In genomic region chr3:61955483-61955882, GRCh38 we compare ENCODE assay signal across 20 cellular contexts.
DNase-seq lines count a peak whose midpoint lies in the region; ATAC-seq, FAIRE-seq and TF ChIP-seq lines count a peak whose summit lies in the region.
"Had no signal": no experiment of that assay in that cellular context is flagged by ENCODE, and none has a peak within 500 bp of the region (broad histone marks: within the 10 kb centered on the region; RNA-seq: fewer than 3 reads in every experiment).

No MANE protein-coding gene starts in this region.

- FAIRE-seq in kidney (lab: Jason Lieb, UNC) = peak; percentile 30
- FAIRE-seq: A204.1, D721Med, H54 had no signal

- peak; percentile 45 for ATAC-seq in body of pancreas
- no peak for ATAC-seq in CD8-positive, alpha-beta T cell

- H3K36me3 ChIP-seq in ACC112 (ENCODE audit: insufficient read depth, low read length) = no peaks in the 10 kb centered on the region
- no peaks in the 10 kb centered on the region for H3K36me3 ChIP-seq in body of pancreas (replicated peaks in 1 of 2; ENCODE audit: insufficient read depth in 1 of 2, low read depth in 2 of 2)
- no peaks in the 10 kb centered on the region for H3K36me3 ChIP-seq in kidney (ENCODE audit: control insufficient read depth in 1 of 2, insufficient read depth in 2 of 2, low read length in 2 of 2)
- no peaks in the 10 kb centered on the region for H3K36me3 ChIP-seq in adrenal gland (replicated peaks in 1 of 2)
- H3K36me3 ChIP-seq in CD8-positive, alpha-beta T cell (ENCODE audit: insufficient read depth, low read length) = no peaks in the 10 kb centered on the region
- H3K36me3 ChIP-seq: BLaER1 had no signal

- TF ChIP-seq CTCF in body of pancreas (IDR thresholded peaks at IDR 0.05) = no peak
- no peak for TF ChIP-seq CTCF in kidney (IDR thresholded peaks at IDR 0.05; ENCODE audit: borderline replicate concordance, extremely low read depth, insufficient read depth)
- TF ChIP-seq CTCF in adrenal gland (IDR thresholded peaks at IDR 0.05) = no peak
- TF ChIP-seq CTCF in CD8-positive, alpha-beta T cell (IDR thresholded peaks at IDR 0.05) = no peak

- no peaks in the 10 kb centered on the region for H3K27me3 ChIP-seq in ACC112 (ENCODE audit: insufficient read depth, low read length)
- no peaks in the 10 kb centered on the region for H3K27me3 ChIP-seq in body of pancreas
- no peaks in the 10 kb centered on the region for H3K27me3 ChIP-seq in adrenal gland
- H3K27me3 ChIP-seq in CD8-positive, alpha-beta T cell (ENCODE audit: insufficient read depth, low read length) = no peaks in the 10 kb centered on the region
- H3K27me3 ChIP-seq: BLaER1 had no signal

- no peak overlapping the region for H3K27ac Mint-ChIP-seq in CD8-positive, alpha-beta T cell
- H3K27ac Mint-ChIP-seq: CD8-positive, alpha-beta memory T cell had no signal

- H3K4me3 ChIP-seq in ACC112 (ENCODE audit: low read depth, low read length) = peak overlapping the region; percentile 61
- no peak overlapping the region for H3K4me3 ChIP-seq in body of pancreas
- H3K4me3 ChIP-seq in kidney (ENCODE audit: low read length in 2 of 2) = no peak overlapping the region
- no peak overlapping the region for H3K4me3 ChIP-seq in adrenal gland
- H3K4me3 ChIP-seq in CD8-positive, alpha-beta T cell (ENCODE audit: low read depth, low read length) = no peak overlapping the region
- H3K4me3 ChIP-seq: BLaER1 had no signal

- no peak overlapping the region for H3K4me3 Mint-ChIP-seq in CD8-positive, alpha-beta T cell
- H3K4me3 Mint-ChIP-seq: CD8-positive, alpha-beta memory T cell had no signal

- no peaks in the 10 kb centered on the region for H3K4me1 Mint-ChIP-seq in CD8-positive, alpha-beta T cell (ENCODE audit: low read depth)
- H3K4me1 Mint-ChIP-seq: CD8-positive, alpha-beta memory T cell had no signal

- POLR2A ChIA-PET in CD8-positive, alpha-beta T cell (lab: Charles Lee) = no interaction called here

- no peak overlapping the region for H2AFZ ChIP-seq in ACC112 (ENCODE audit: low read length, unreplicated experiment)

- intact Hi-C loops in body of pancreas (cut with DNase I) (no loop called here), kidney (cut with DNase I) (no loop called here), adrenal gland (cut with DNase I) (no loop called here)
- intact Hi-C loops in CD8-positive, alpha-beta T cell (cut with DNase I, micrococcal nuclease) = no loop called here

- H3K9ac ChIP-seq in kidney (ENCODE audit: low read length in 2 of 2) = no peak overlapping the region
- H3K9ac ChIP-seq: BLaER1 had no signal

- no peak for DNase-seq in body of pancreas
- no peak for DNase-seq in kidney
- DNase-seq in renal cortical epithelial cell (ENCODE audit: low read depth) = peak; percentile 59
- no peak for DNase-seq in adrenal gland
- DNase-seq in CD8-positive, alpha-beta T cell = no peak
- DNase-seq in caudate nucleus (lab: John Stamatoyannopoulos, UW) = no peak
- DNase-seq in 8988T = no peak
- DNase-seq: CD8-positive, alpha-beta memory T cell; DMS79; KBM-7; NCI-H1694 treated with DMSO at 0.1 percent for 48 hours; NCI-H82; OCI-M1; RPMI8226; SHP77 treated with DMSO at 0.1 percent for 48 hours had no signal

- H3K36me3 Mint-ChIP-seq in CD8-positive, alpha-beta T cell = no peaks in the 10 kb centered on the region
- H3K36me3 Mint-ChIP-seq: CD8-positive, alpha-beta memory T cell had no signal

- CTCF ChIA-PET in CD8-positive, alpha-beta T cell (lab: Charles Lee) = no interaction called here

- no peaks in the 10 kb centered on the region for H3K9me3 ChIP-seq in body of pancreas
- H3K9me3 ChIP-seq in kidney (ENCODE audit: control insufficient read depth in 1 of 2, low read length in 2 of 2) = no peaks in the 10 kb centered on the region
- H3K9me3 ChIP-seq in adrenal gland (replicated peaks in 1 of 3) = no peaks in the 10 kb centered on the region
- no peaks in the 10 kb centered on the region for H3K9me3 ChIP-seq in CD8-positive, alpha-beta T cell (ENCODE audit: low read length)
- H3K9me3 ChIP-seq: BLaER1 had no signal

- H3K27me3 Mint-ChIP-seq in CD8-positive, alpha-beta T cell (ENCODE audit: low read depth) = peaks cover 3% of the 10 kb centered on the region
- H3K27me3 Mint-ChIP-seq: CD8-positive, alpha-beta memory T cell had no signal

- H3K9me3 Mint-ChIP-seq in CD8-positive, alpha-beta T cell = no peaks in the 10 kb centered on the region

- TF ChIP-seq POLR2A in body of pancreas (IDR thresholded peaks at IDR 0.05) (no peak), adrenal gland (IDR thresholded peaks at IDR 0.05) (no peak)

- H3K27ac ChIP-seq in ACC112 (ENCODE audit: low read depth, low read length) = peak overlapping the region; percentile 91
- peak overlapping the region in 2 of 4 donors; percentile 46 to 54 for H3K27ac ChIP-seq in body of pancreas
- H3K27ac ChIP-seq in kidney (ENCODE audit: low read depth in 2 of 2, low read length in 2 of 2) = no peak overlapping the region
- no peak overlapping the region for H3K27ac ChIP-seq in adrenal gland
- H3K27ac ChIP-seq in CD8-positive, alpha-beta T cell (ENCODE audit: low read depth, low read length) = no peak overlapping the region
- no peak overlapping the region for H3K27ac ChIP-seq in caudate nucleus (ENCODE audit: low read depth, low read length)
- H3K27ac ChIP-seq: BLaER1 had no signal

- H3K4me1 ChIP-seq in ACC112 (ENCODE audit: control insufficient read depth, insufficient read depth, low read length, unreplicated experiment) (peaks cover 34% of the 10 kb centered on the region), body of pancreas (peaks cover 9% of the 10 kb centered on the region), kidney (ENCODE audit: control insufficient read depth in 1 of 2, insufficient read depth in 1 of 2, low read depth in 1 of 2, low read length in 2 of 2) (peaks cover 0 to 6% of the 10 kb centered on the region in 2 donors), adrenal gland (replicated peaks in 1 of 2) (peaks cover 0 to 4% of the 10 kb centered on the region in 2 donors)
- H3K4me1 ChIP-seq in CD8-positive, alpha-beta T cell (ENCODE audit: insufficient read depth, low read length) = no peaks in the 10 kb centered on the region
- H3K4me1 ChIP-seq: BLaER1 had no signal

- 17 to 24% methylated on average over 2 of the region's 2 CpGs for WGBS in body of pancreas, 2 donors
- WGBS in adrenal gland, 4 donors = 76 to 86% (median 84%) methylated on average over 2 of the region's 2 CpGs

- H3K79me2 ChIP-seq in ACC112 (ENCODE audit: control insufficient read depth, insufficient read depth, low read length, unreplicated experiment) = no peaks in the 10 kb centered on the region
